Comparison of ENCODE assay signal across 1 cellular context in the genomic region with DNA sequence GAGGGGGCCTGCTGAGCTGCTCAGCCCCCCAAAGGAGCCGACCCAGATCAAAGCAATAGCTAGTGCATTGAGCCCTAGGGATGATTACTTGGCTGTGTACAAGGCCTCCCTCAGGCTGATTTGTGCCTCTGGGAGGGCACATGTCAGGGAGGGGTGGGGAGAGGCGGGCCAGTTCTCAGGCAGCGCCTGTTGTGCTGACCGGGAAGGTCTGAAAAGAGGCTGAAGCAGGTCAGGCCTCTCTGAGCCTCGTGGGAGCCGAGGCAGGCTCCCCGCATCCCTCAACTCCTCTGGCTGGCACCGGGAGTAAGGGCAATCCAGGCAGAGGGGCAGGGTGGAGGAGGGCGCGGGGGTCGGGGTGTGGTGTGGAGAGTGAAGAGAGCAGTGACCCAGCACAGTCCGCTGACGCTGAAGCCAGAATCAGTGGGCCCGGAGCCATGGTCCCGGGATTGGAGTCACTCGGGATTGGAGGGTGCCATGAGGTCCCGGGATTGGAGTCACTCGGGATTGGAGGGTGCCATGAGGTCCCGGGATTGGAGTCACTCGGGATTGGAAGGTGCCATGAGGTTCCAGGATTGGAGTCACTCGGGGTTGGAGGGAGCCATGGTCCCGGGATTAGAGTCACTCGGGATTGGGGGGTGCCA.
TF ChIP-seq lines count a peak whose summit lies in the region.

No MANE protein-coding gene starts in this region.

TF ChIP-seq in H1, 55 proteins besides CTCF, POLR2A, EP300 and RAD21:
- TF ChIP-seq TBP (IDR thresholded peaks at IDR 0.05; ENCODE audit: low read depth, low read length) (peak; percentile 16; the same call in 1 of the 2 replicates), CHD2 (IDR thresholded peaks at IDR 0.05; ENCODE audit: low read length) (0 out of 2 replicates have a peak, but pooled peaks have one; percentile 37), NANOG (IDR thresholded peaks at IDR 0.05; ENCODE audit: insufficient read depth, low read depth, low read length, poor library complexity, severe bottlenecking) (no peak), CHD1 (IDR thresholded peaks at IDR 0.05; ENCODE audit: low read depth, low read length) (no peak), PHF8 (conservative IDR thresholded peaks at IDR 0.05; ENCODE audit: low read depth, low read length) (no peak), E2F6 (IDR thresholded peaks at IDR 0.05) (no peak), SP1 (IDR thresholded peaks at IDR 0.05; ENCODE audit: low read depth, low read length) (peak; percentile 95)
